In the genomic region with DNA sequence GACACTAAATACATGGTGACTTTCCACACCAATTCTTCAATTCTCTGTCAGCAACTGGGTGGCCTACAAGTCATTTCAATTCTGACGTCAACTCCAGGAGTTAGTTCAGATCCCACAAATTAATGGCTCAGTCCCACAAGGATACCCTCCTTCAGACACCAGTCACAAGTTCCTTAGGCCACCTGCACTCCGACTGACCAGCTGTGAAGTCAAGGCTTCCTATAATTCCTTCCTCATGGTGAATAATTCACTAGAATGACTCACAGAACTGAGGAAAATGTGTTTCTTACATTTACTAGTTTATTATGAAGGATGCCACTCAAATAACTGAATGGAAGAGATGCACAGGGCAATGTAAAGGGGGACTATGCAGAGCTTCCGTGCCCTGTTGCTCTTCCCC, we compare ENCODE assay signal across 27 cellular contexts.
"Had no signal": no experiment of that assay in that cellular context is flagged by ENCODE, and none has a peak within 500 bp of the region (broad histone marks: within the 10 kb centered on the region; RNA-seq: fewer than 3 reads in every experiment).

No MANE protein-coding gene starts in this region.

- FAIRE-seq: islet of Langerhans had no signal

- DNase-seq: colonic mucosa; effector CD8-positive, alpha-beta T cell; endodermal cell; foreskin keratinocyte; glutamatergic neuron; heart right ventricle; hippocampal formation; mucosa of descending colon; naive B cell; right cardiac atrium; sigmoid colon; stimulated activated CD4-positive, alpha-beta T cell treated with anti-CD3 and anti-CD28 coated beads, Interleukin-2, amount 100 ng/mL, for 24 hours; stimulated activated CD4-positive, alpha-beta T cell treated with anti-CD3 and anti-CD28 coated beads, Interleukin-4, amount 100 ng/mL, for 24 hours; stimulated activated naive CD4-positive, alpha-beta T cell treated with Interleukin-2 at 50 U/mL for 16 hours; stomach; thyroid gland; trophoblast cell had no signal

- H3K27me3 ChIP-seq: colonic mucosa, esophagus muscularis mucosa, foreskin keratinocyte, gastroesophageal sphincter, heart right ventricle, sigmoid colon, stomach, thyroid gland, vagina had no signal

- H3K4me1 ChIP-seq: esophagus muscularis mucosa, foreskin keratinocyte, gastroesophageal sphincter, heart right ventricle, prostate gland, sigmoid colon, thyroid gland, vagina had no signal

- ATAC-seq: foreskin keratinocyte; gastroesophageal sphincter; heart right ventricle; left lobe of liver; mucosa of descending colon; natural killer cell treated with Interleukin-12 subunit alpha and Interleukin-12 subunit beta and Interleukin-15 and Interleukin-18, amount 100 ng/mL, for 72 hours; right cardiac atrium; stimulated activated effector memory CD8-positive, alpha-beta T cell treated with anti-CD3 and anti-CD28 coated beads, Interleukin-12 subunit alpha, Interleukin-12 subunit beta, amount 100 ng/mL, for 72 hours had no signal

- H3K9me3 ChIP-seq: colonic mucosa, esophagus muscularis mucosa, gastroesophageal sphincter, heart right ventricle, mucosa of descending colon, prostate gland, sigmoid colon, thyroid gland, vagina had no signal

- H3K36me3 ChIP-seq: colonic mucosa, esophagus muscularis mucosa, gastroesophageal sphincter, heart right ventricle, prostate gland, sigmoid colon, stomach, thyroid gland, vagina had no signal

- H3K4me3 ChIP-seq: colonic mucosa, esophagus muscularis mucosa, gastroesophageal sphincter, heart right ventricle, lung, mucosa of descending colon, prostate gland, sigmoid colon, stomach, thyroid gland, vagina had no signal

- H3K27ac ChIP-seq: colonic mucosa, epithelial cell of prostate, esophagus muscularis mucosa, foreskin keratinocyte, gastroesophageal sphincter, heart right ventricle, prostate gland, sigmoid colon, stomach, thyroid gland, vagina had no signal
